ENCODE assay signal across 27 cellular contexts in genomic region chr4:5478697-5479096, GRCh38.
"Had no signal": no experiment of that assay in that cellular context is flagged by ENCODE, and none has a peak within 500 bp of the region (broad histone marks: within the 10 kb centered on the region; RNA-seq: fewer than 3 reads in every experiment).

No MANE protein-coding gene starts in this region.

- H3K9me3 ChIP-seq: neutrophil, pancreas, prostate gland, right lobe of liver, suprapubic skin, testis, transverse colon, vagina had no signal

- H3K36me3 ChIP-seq: neutrophil, pancreas, prostate gland, right lobe of liver, sigmoid colon, suprapubic skin, tibial artery, transverse colon, vagina had no signal

- H3K27ac ChIP-seq: neutrophil, pancreas, prostate gland, right lobe of liver, sigmoid colon, suprapubic skin, testis, tibial artery, transverse colon, vagina had no signal

- DNase-seq: naive thymus-derived CD8-positive, alpha-beta T cell; nephron progenitor cell; nucleus accumbens; pancreas; retina; right cardiac atrium; right lobe of liver; sigmoid colon; small intestine; stimulated activated CD4-positive, alpha-beta T cell treated with anti-CD3 and anti-CD28 coated beads, Interleukin-12 subunit alpha, Interleukin-12 subunit beta, amount 100 ng/mL, for 4 hours; stimulated activated CD4-positive, alpha-beta T cell treated with anti-CD3 and anti-CD28 coated beads, Interleukin-1b, Interleukin-23, amount 100 ng/mL, for 48 hours; stimulated activated CD4-positive, alpha-beta T cell treated with anti-CD3 and anti-CD28 coated beads, Interleukin-4, amount 100 ng/mL, for 1 hour; stimulated activated CD4-positive, alpha-beta T cell treated with anti-CD3 and anti-CD28 coated beads, Interleukin-4, amount 100 ng/mL, for 4 hours; stimulated activated CD8-positive, alpha-beta memory T cell treated with anti-CD3 and anti-CD28 coated beads, Interleukin-4, amount 100 ng/mL, for 48 hours; stimulated activated naive CD4-positive, alpha-beta T cell; stimulated activated naive CD8-positive, alpha-beta T cell treated with anti-CD3 and anti-CD28 coated beads, Interleukin-15, amount 100 ng/mL, for 72 hours; stimulated activated naive CD8-positive, alpha-beta T cell treated with anti-CD3 and anti-CD28 coated beads, Interleukin-15, Interleukin-2, amounts not matched to agents 100 U/mL and 50 U/mL, for 24 hours; substantia nigra; testis; transverse colon had no signal

- ATAC-seq: naive thymus-derived CD8-positive, alpha-beta T cell; natural killer cell treated with Interleukin-12 subunit alpha and Interleukin-12 subunit beta and Interleukin-15 and Interleukin-18, amount 100 ng/mL, for 72 hours; pancreas; right cardiac atrium; right lobe of liver; stimulated activated memory B cell treated with anti-CD40 and anti-IgM and Interleukin-4, amounts not matched to agents 10 μg/mL and 1 μg/mL and 100 μg/mL, for 72 hours; stimulated activated naive CD8-positive, alpha-beta T cell treated with anti-CD3 and anti-CD28 coated beads, Interleukin-15, amount 100 ng/mL, for 72 hours; stimulated activated naive CD8-positive, alpha-beta T cell treated with anti-CD3 and anti-CD28 coated beads, Interleukin-15, Interleukin-2, amounts not matched to agents 100 U/mL and 50 U/mL, for 24 hours had no signal

- H3K4me3 ChIP-seq: pancreas, prostate gland, right lobe of liver, sigmoid colon, suprapubic skin, testis, tibial artery, transverse colon, vagina had no signal

- H3K27me3 ChIP-seq: neutrophil, pancreas, right lobe of liver, sigmoid colon, suprapubic skin, testis, tibial artery, transverse colon, vagina had no signal

- H3K4me1 ChIP-seq: pancreas, prostate gland, right lobe of liver, sigmoid colon, suprapubic skin, testis, tibial artery, transverse colon, vagina had no signal
